In the genomic region with DNA sequence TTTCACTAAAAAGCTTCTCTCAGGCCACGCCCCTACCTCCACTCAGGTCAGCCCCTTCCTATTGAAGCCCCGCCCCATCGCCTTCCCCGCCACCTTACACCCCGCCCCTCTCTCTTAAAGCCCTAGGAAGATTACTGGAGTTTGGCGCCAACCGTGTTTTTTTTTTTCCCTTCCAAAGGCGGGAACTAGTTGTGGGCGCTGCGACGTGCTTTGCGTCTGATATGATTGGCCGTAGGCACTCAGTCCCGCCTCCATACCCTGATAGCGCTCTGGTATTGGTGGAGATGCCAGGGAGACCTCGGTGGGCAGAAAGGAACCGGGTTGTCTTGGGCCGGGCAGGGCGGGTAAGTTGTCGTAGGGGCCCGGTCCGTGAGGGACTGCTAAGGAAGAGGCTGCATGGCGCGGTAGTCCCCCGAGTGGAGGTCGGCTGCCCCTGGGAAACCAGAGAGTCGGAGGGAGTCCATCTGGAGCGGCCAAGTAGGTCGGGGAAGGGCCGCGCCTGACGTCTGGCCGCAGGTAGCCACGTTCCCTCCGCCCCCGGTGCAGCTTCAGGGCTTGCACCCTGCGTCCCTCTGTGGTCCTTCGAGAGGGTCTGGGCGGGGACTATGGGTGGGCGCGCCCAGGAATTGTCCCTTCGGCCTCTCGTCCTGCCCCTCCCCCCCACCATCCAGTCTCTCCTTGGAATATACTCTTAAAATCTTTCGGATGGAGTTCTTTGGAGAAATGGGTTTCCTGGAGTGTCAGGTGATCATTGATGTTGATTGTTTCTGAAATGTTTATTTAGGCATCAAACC, we compare ENCODE assay signal across 1 cellular context.
TF ChIP-seq lines count a peak whose summit lies in the region.

Gene CASP8AP2 (plus strand): TSS at position 290 of the 794 bp plus-strand sequence.

TF ChIP-seq in HEK293, 187 proteins besides CTCF, POLR2A, EP300 and RAD21 (continued from another document):
- TF ChIP-seq SALL2 (tag by site-specific recombination; IDR thresholded peaks at IDR 0.05; ENCODE audit: borderline replicate concordance), result no peak
- no peak for TF ChIP-seq ZNF175 (tag by site-specific recombination; IDR thresholded peaks at IDR 0.05)
- TF ChIP-seq ZNF18 (tag by site-specific recombination; IDR thresholded peaks at IDR 0.05), result no peak
- 0 out of 2 replicates have a peak, but pooled peaks have one; percentile 40 for TF ChIP-seq WT1 (tag by site-specific recombination; IDR thresholded peaks at IDR 0.05)
- no peak for TF ChIP-seq ZNF658 (tag by site-specific recombination; IDR thresholded peaks at IDR 0.05)
- TF ChIP-seq ZNF138 (tag by site-specific recombination; IDR thresholded peaks at IDR 0.05; ENCODE audit: borderline replicate concordance), result no peak
- TF ChIP-seq ZNF701 (tag by site-specific recombination; IDR thresholded peaks at IDR 0.05), result no peak
- peak; percentile 55; the same call in 1 of the 2 replicates for TF ChIP-seq KLF9 (tag by site-specific recombination; IDR thresholded peaks at IDR 0.05; ENCODE audit: low read depth)
